Comparison of ENCODE assay signal across 8 cellular contexts in genomic region chr6:109458774-109459531, GRCh38. TPM values are rescaled to one million over a fixed set of nuclear protein-coding genes. Genes with fewer than 3 reads are reported as not detected.
DNase-seq lines count a peak whose midpoint lies in the region; ATAC-seq and TF ChIP-seq lines count a peak whose summit lies in the region.

No MANE protein-coding gene starts in this region.

- no peaks in the 10 kb centered on the region for H3K27me3 ChIP-seq in tibial nerve

- no peak for TF ChIP-seq EP300 in tibial nerve (IDR thresholded peaks at IDR 0.05)

- H3K9me3 Mint-ChIP-seq in activated CD8-positive, alpha-beta memory T cell treated with anti-CD3 and anti-CD28 coated beads, Interleukin-2, amount 10 ng/mL, durations not matched to agents 7 days and 5 days (ENCODE audit: low read depth): peaks cover 2% of the 10 kb centered on the region
- H3K9me3 Mint-ChIP-seq in activated naive CD8-positive, alpha-beta T cell treated with anti-CD3 and anti-CD28 coated beads for 36 hours: peaks cover 5% of the 10 kb centered on the region

- peaks cover 0 to 32% (median 10%) of the 10 kb centered on the region in 4 donors for H3K4me1 ChIP-seq in tibial nerve

- WGBS in tibial nerve, 2 donors: 75 to 81% methylated on average over 5 of the region's 5 CpGs

- peak overlapping the region; percentile 72 for H3K27ac Mint-ChIP-seq in activated CD8-positive, alpha-beta memory T cell treated with anti-CD3 and anti-CD28 coated beads, Interleukin-2, amount 10 ng/mL, durations not matched to agents 7 days and 5 days
- peak overlapping the region; percentile 50 for H3K27ac Mint-ChIP-seq in activated naive CD8-positive, alpha-beta T cell treated with anti-CD3 and anti-CD28 coated beads for 36 hours

- no peak overlapping the region for H3K4me3 Mint-ChIP-seq in activated CD8-positive, alpha-beta memory T cell treated with anti-CD3 and anti-CD28 coated beads, Interleukin-2, amount 10 ng/mL, durations not matched to agents 7 days and 5 days
- no peak overlapping the region for H3K4me3 Mint-ChIP-seq in activated naive CD8-positive, alpha-beta T cell treated with anti-CD3 and anti-CD28 coated beads for 36 hours

- H3K27me3 Mint-ChIP-seq in activated CD8-positive, alpha-beta memory T cell treated with anti-CD3 and anti-CD28 coated beads, Interleukin-2, amount 10 ng/mL, durations not matched to agents 7 days and 5 days: no peaks in the 10 kb centered on the region
- no peaks in the 10 kb centered on the region for H3K27me3 Mint-ChIP-seq in activated naive CD8-positive, alpha-beta T cell treated with anti-CD3 and anti-CD28 coated beads for 36 hours

- H3K27ac ChIP-seq in tibial nerve: peak overlapping the region in 3 of 4 donors; percentile 12 to 93 (median 19)

- no peaks in the 10 kb centered on the region for H3K9me3 ChIP-seq in tibial nerve

- no peak overlapping the region for H3K4me3 ChIP-seq in tibial nerve

- H3K36me3 ChIP-seq in tibial nerve: peaks cover 0 to 27% (median 0%) of the 10 kb centered on the region in 3 donors

- CTCF ChIA-PET in activated CD8-positive, alpha-beta memory T cell treated with anti-CD3 and anti-CD28 coated beads, Interleukin-2, amount 10 ng/mL, durations not matched to agents 7 days and 5 days (lab: Charles Lee): interaction anchor here (0.6 to 5.6 kb wide), 9 partner anchors 9 to 364 kb away, joined by 3 to 21 read pairs (median 5); partner anchors contain the start of genes CD164, CEP57L1 and ZBTB24

- DNase-seq in activated CD8-positive, alpha-beta memory T cell treated with anti-CD3 and anti-CD28 coated beads, Interleukin-2, amount 10 ng/mL, durations not matched to agents 7 days and 5 days: peak; percentile 77
- no peak for DNase-seq in activated CD8-positive, alpha-beta memory T cell treated with anti-CD3 and anti-CD28 coated beads for 24 hours
- peak; percentile 55 for DNase-seq in NCI-H146 treated with DMSO at 0.1 percent for 48 hours (lab: John Stamatoyannopoulos, UW; ENCODE audit: unreplicated experiment)
- peak; percentile 43 for DNase-seq in activated naive CD8-positive, alpha-beta T cell treated with anti-CD3 and anti-CD28 coated beads for 36 hours
- DNase-seq in tibial nerve (ENCODE audit: low spot score in 2 of 2): no peak
- no peak for DNase-seq in NCI-H1092 treated with DMSO at 0.1 percent for 48 hours (lab: John Stamatoyannopoulos, UW)

- no peak for TF ChIP-seq POLR2A in tibial nerve (IDR thresholded peaks at IDR 0.05)

- peaks cover 31% of the 10 kb centered on the region for H3K36me3 Mint-ChIP-seq in activated CD8-positive, alpha-beta memory T cell treated with anti-CD3 and anti-CD28 coated beads, Interleukin-2, amount 10 ng/mL, durations not matched to agents 7 days and 5 days
- peaks cover 34% of the 10 kb centered on the region for H3K36me3 Mint-ChIP-seq in activated naive CD8-positive, alpha-beta T cell treated with anti-CD3 and anti-CD28 coated beads for 36 hours

- TF ChIP-seq CTCF in tibial nerve (IDR thresholded peaks at IDR 0.05): no peak

- H3K4me1 Mint-ChIP-seq in activated CD8-positive, alpha-beta memory T cell treated with anti-CD3 and anti-CD28 coated beads, Interleukin-2, amount 10 ng/mL, durations not matched to agents 7 days and 5 days: peaks cover 57% of the 10 kb centered on the region
- H3K4me1 Mint-ChIP-seq in activated naive CD8-positive, alpha-beta T cell treated with anti-CD3 and anti-CD28 coated beads for 36 hours: peaks cover 62% of the 10 kb centered on the region

- ATAC-seq in activated CD8-positive, alpha-beta memory T cell treated with anti-CD3 and anti-CD28 coated beads, Interleukin-2, amount 10 ng/mL, durations not matched to agents 7 days and 5 days: peak; percentile 24
- ATAC-seq in HG02885 (IDR thresholded peaks at IDR 0.05; ENCODE audit: poor library complexity, unreplicated experiment) (no peak), HG03571 (IDR thresholded peaks at IDR 0.05; ENCODE audit: unreplicated experiment) (no peak)

RNA-seq across cellular contexts. Expression of gene MICAL1, which starts 3.4 kb away (rescaled TPM):
- total RNA-seq in activated CD8-positive, alpha-beta memory T cell treated with anti-CD3 and anti-CD28 coated beads, Interleukin-2, amount 10 ng/mL, durations not matched to agents 7 days and 5 days: 10 to 100 TPM; 86.0 to 93.1 TPM
- 10 to 100 TPM; 21.2 to 23.5 TPM for total RNA-seq in activated naive CD8-positive, alpha-beta T cell treated with anti-CD3 and anti-CD28 coated beads for 36 hours
- total RNA-seq in tibial nerve: 10 to 100 TPM; 45.4 to 91.0 (median 70.3) TPM

RNA-seq across cellular contexts. Expression of gene SMPD2, which starts 18.4 kb away (rescaled TPM):
- total RNA-seq in activated CD8-positive, alpha-beta memory T cell treated with anti-CD3 and anti-CD28 coated beads, Interleukin-2, amount 10 ng/mL, durations not matched to agents 7 days and 5 days: 10 to 100 TPM; 14.3 to 14.6 TPM
- total RNA-seq in activated naive CD8-positive, alpha-beta T cell treated with anti-CD3 and anti-CD28 coated beads for 36 hours: 1 to 10 TPM; 7.0 to 7.9 TPM
- total RNA-seq in tibial nerve: 10 to 100 TPM; 12.6 to 32.4 (median 17.1) TPM

RNA-seq across cellular contexts. Expression of gene PPIL6, which starts 18.5 kb away (rescaled TPM):
- under 1 TPM in 1 of 2 experiments, not detected in 1; 0.21 TPM for total RNA-seq in activated CD8-positive, alpha-beta memory T cell treated with anti-CD3 and anti-CD28 coated beads, Interleukin-2, amount 10 ng/mL, durations not matched to agents 7 days and 5 days
- under 1 TPM; 0.60 to 0.64 TPM for total RNA-seq in activated naive CD8-positive, alpha-beta T cell treated with anti-CD3 and anti-CD28 coated beads for 36 hours
- 10 to 100 TPM in 1 of 4 donors, 1 to 10 TPM in 3; 1.2 to 16.5 (median 4.8) TPM for total RNA-seq in tibial nerve

RNA-seq across cellular contexts. Expression of gene ZBTB24, which starts 24.1 kb away (rescaled TPM):
- 10 to 100 TPM; 17.5 to 22.7 TPM for total RNA-seq in activated CD8-positive, alpha-beta memory T cell treated with anti-CD3 and anti-CD28 coated beads, Interleukin-2, amount 10 ng/mL, durations not matched to agents 7 days and 5 days
- 10 to 100 TPM; 16.1 to 16.5 TPM for total RNA-seq in activated naive CD8-positive, alpha-beta T cell treated with anti-CD3 and anti-CD28 coated beads for 36 hours
- 1 to 10 TPM; 6.5 to 9.6 (median 8.0) TPM for total RNA-seq in tibial nerve

Comparison
In these comparisons a context has a peak if more than half of its experiments do, and no peak if none do; other contexts are left out.
1. DNase-seq: peak in activated CD8-positive, alpha-beta memory T cell treated with anti-CD3 and anti-CD28 coated beads, Interleukin-2, amount 10 ng/mL, durations not matched to agents 7 days and 5 days (single experiment), NCI-H146 treated with DMSO at 0.1 percent for 48 hours (single experiment) and activated naive CD8-positive, alpha-beta T cell treated with anti-CD3 and anti-CD28 coated beads for 36 hours (single experiment); none in activated CD8-positive, alpha-beta memory T cell treated with anti-CD3 and anti-CD28 coated beads for 24 hours (single experiment), tibial nerve (0 of 2) and NCI-H1092 treated with DMSO at 0.1 percent for 48 hours (single experiment).